35 cellular contexts compared by ENCODE assay signal in the genomic region with DNA sequence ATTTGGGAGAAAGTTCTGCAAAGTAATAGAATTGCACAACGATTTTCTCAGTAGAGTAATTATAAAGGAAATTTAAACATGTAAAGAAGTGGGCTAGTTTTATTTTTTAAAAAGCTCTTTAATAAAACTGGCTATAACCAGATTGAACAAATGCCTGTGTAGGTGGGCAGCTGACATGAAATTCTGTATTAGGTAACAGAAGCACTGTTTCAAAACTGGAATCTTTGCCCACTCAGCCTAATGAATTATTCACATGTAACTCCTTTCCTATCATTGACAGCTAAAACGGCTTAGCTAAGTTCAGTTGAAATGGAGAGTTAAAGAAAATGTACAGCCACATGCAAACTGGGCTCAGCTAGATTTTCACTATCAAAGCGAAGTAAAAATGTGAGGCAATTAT.
"Had no signal": no experiment of that assay in that cellular context is flagged by ENCODE, and none has a peak within 500 bp of the region (broad histone marks: within the 10 kb centered on the region; RNA-seq: fewer than 3 reads in every experiment).

No MANE protein-coding gene starts in this region.

- FAIRE-seq: TTC549 had no signal

- H3K36me3 ChIP-seq: adrenal gland, ascending aorta, brain microvascular endothelial cell, breast epithelium had no signal

- H3K4me1 ChIP-seq: adrenal gland, ascending aorta, body of pancreas, breast epithelium had no signal

- H3K27me3 ChIP-seq: adrenal gland, ascending aorta, body of pancreas, brain microvascular endothelial cell, breast epithelium had no signal

- H3K27ac ChIP-seq: adrenal gland, ascending aorta, body of pancreas, brain microvascular endothelial cell, breast epithelium, VCaP had no signal

- H3K4me3 ChIP-seq: adrenal gland, ascending aorta, body of pancreas, breast epithelium had no signal

- ATAC-seq: activated CD8-positive, alpha-beta T cell treated with anti-CD3 and anti-CD28 coated beads for 36 hours; activated naive CD4-positive, alpha-beta T cell treated with anti-CD3 and anti-CD28 coated beads, Interleukin-2, amount 50 U/mL, for 72 hours; activated T-cell treated with anti-CD3 and anti-CD28 coated beads, Interleukin-2, amount 50 U/mL, for 4 hours; activated T-cell treated with anti-CD3 and anti-CD28 coated beads, Interleukin-2, amount 50 U/mL, for 72 hours; activated T-helper 17 cell treated with anti-CD3 and anti-CD28 coated beads, Interleukin-2, amount 50 U/mL, for 72 hours; body of pancreas had no signal

- DNase-seq: activated B cell treated with CpG ODN at 0.5 μM for 24 hours; activated CD4-positive, alpha-beta memory T cell treated with anti-CD3 and anti-CD28 coated beads for 36 hours; activated CD4-positive, alpha-beta T cell treated with anti-CD3 and anti-CD28 coated beads for 4 hours; activated CD4-positive, alpha-beta T cell treated with anti-CD3 and anti-CD28 coated beads, Interleukin-2, amount 10 ng/mL, durations not matched to agents 24 days and 14 days; activated CD4-positive, alpha-beta T cell treated with anti-CD3 and anti-CD28 coated beads, Interleukin-2, amount 50 U/mL, for 1 hour; activated CD4-positive, alpha-beta T cell treated with anti-CD3 and anti-CD28 coated beads, Interleukin-2, amount 50 U/mL, for 4 hours; activated CD4-positive, CD25-positive, alpha-beta regulatory T cell treated with anti-CD3 and anti-CD28 coated beads, Interleukin-2, amount 50 U/mL, for 72 hours; activated CD8-positive, alpha-beta memory T cell treated with anti-CD3 and anti-CD28 coated beads, Interleukin-2, amount 50 U/mL, for 4 hours; activated CD8-positive, alpha-beta T cell treated with anti-CD3 and anti-CD28 coated beads for 36 hours; activated effector memory CD4-positive, alpha-beta T cell treated with anti-CD3 and anti-CD28 coated beads, Interleukin-2, amount 50 U/mL, for 16 hours; activated gamma-delta T cell treated with Interleukin-2 at 50 U/mL for 16 hours; activated naive CD4-positive, alpha-beta T cell; activated naive CD4-positive, alpha-beta T cell treated with anti-CD3 and anti-CD28 coated beads for 36 hours; activated naive CD4-positive, alpha-beta T cell treated with anti-CD3 and anti-CD28 coated beads, Interleukin-2, amount 50 U/mL, for 16 hours; activated naive CD8-positive, alpha-beta T cell treated with anti-CD3 and anti-CD28 coated beads for 36 hours; activated T-cell treated with anti-CD3 and anti-CD28 coated beads for 4 hours; activated T-cell treated with anti-CD3 and anti-CD28 coated beads, Interleukin-2, amount 50 U/mL, for 1 hour; activated T-cell treated with anti-CD3 and anti-CD28 coated beads, Interleukin-2, amount 50 U/mL, for 4 hours; activated T-cell treated with anti-CD3 and anti-CD28 coated beads, Interleukin-2, amount 50 U/mL, for 72 hours; adrenal gland; amygdala; anterior cingulate cortex; body of pancreas; brain microvascular endothelial cell; central memory CD4-positive, alpha-beta T cell; SW 1271; T-helper 1 cell; T-helper 2 cell; T-helper 9 cell had no signal

- H3K9me3 ChIP-seq: adrenal gland, ascending aorta, body of pancreas, breast epithelium had no signal
